Comparison of ENCODE assay signal across 28 cellular contexts in the genomic region with DNA sequence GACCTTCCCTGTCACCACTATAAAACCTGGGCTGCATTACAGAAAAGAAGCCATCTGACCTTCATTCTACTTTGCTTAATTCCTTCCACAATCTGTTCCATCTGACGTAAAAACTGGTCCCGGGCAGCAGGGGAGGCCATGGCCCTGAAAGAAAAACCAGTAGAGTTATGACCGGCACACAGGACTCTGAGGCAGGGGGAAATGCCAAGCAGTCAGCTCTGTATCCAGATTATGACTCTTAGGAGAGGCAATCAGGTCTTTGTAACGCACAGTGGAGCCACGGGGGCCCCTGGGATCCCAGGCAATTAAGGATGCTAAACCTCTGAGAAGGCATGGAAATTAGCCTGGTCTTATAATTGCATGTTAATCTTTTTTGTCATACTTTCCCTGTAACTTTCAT.
"Had no signal": no experiment of that assay in that cellular context is flagged by ENCODE, and none has a peak within 500 bp of the region (broad histone marks: within the 10 kb centered on the region; RNA-seq: fewer than 3 reads in every experiment).

No MANE protein-coding gene starts in this region.

- H3K79me2 ChIP-seq: parathyroid adenoma had no signal

- H3K27me3 ChIP-seq: cardiac muscle cell, colonic mucosa, foreskin keratinocyte, heart right ventricle, left lung, spleen, transverse colon had no signal

- H3K27ac ChIP-seq: cardiac muscle cell, colonic mucosa, foreskin keratinocyte, left lung, parathyroid adenoma, psoas muscle, spleen, transverse colon had no signal

- H3K4me3 Mint-ChIP-seq: activated CD8-positive, alpha-beta T cell treated with anti-CD3 and anti-CD28 coated beads for 36 hours; activated naive CD4-positive, alpha-beta T cell treated with anti-CD3 and anti-CD28 coated beads, Interleukin-2, amount 50 U/mL, for 24 hours; activated naive CD8-positive, alpha-beta T cell treated with anti-CD3 and anti-CD28 coated beads, Interleukin-2, amount 50 U/mL, for 24 hours; activated T-cell treated with anti-CD3 and anti-CD28 coated beads, Interleukin-2, amount 50 U/mL, for 4 hours; activated T-helper 17 cell treated with anti-CD3 and anti-CD28 coated beads, Interleukin-2, amount 50 U/mL, for 72 hours; naive thymus-derived CD4-positive, alpha-beta T cell; neural crest cell; T-helper 17 cell; WTC11 had no signal

- H3K9me3 Mint-ChIP-seq: activated naive CD4-positive, alpha-beta T cell treated with anti-CD3 and anti-CD28 coated beads, Interleukin-2, amount 50 U/mL, for 24 hours; activated naive CD8-positive, alpha-beta T cell treated with anti-CD3 and anti-CD28 coated beads, Interleukin-2, amount 50 U/mL, for 24 hours; activated T-cell treated with anti-CD3 and anti-CD28 coated beads, Interleukin-2, amount 50 U/mL, for 4 hours; neural crest cell; WTC11 had no signal

- H3K4me1 Mint-ChIP-seq: activated T-helper 17 cell treated with anti-CD3 and anti-CD28 coated beads, Interleukin-2, amount 50 U/mL, for 72 hours; neural crest cell had no signal

- H3K27me3 Mint-ChIP-seq: activated CD8-positive, alpha-beta T cell treated with anti-CD3 and anti-CD28 coated beads for 36 hours; activated naive CD4-positive, alpha-beta T cell treated with anti-CD3 and anti-CD28 coated beads, Interleukin-2, amount 50 U/mL, for 24 hours; activated naive CD8-positive, alpha-beta T cell treated with anti-CD3 and anti-CD28 coated beads, Interleukin-2, amount 50 U/mL, for 24 hours; activated T-helper 17 cell treated with anti-CD3 and anti-CD28 coated beads, Interleukin-2, amount 50 U/mL, for 72 hours; naive thymus-derived CD4-positive, alpha-beta T cell; T-helper 17 cell had no signal

- H3K27ac Mint-ChIP-seq: activated CD8-positive, alpha-beta T cell treated with anti-CD3 and anti-CD28 coated beads for 36 hours; activated naive CD4-positive, alpha-beta T cell treated with anti-CD3 and anti-CD28 coated beads, Interleukin-2, amount 50 U/mL, for 24 hours; activated naive CD8-positive, alpha-beta T cell treated with anti-CD3 and anti-CD28 coated beads, Interleukin-2, amount 50 U/mL, for 24 hours; activated T-helper 17 cell treated with anti-CD3 and anti-CD28 coated beads, Interleukin-2, amount 50 U/mL, for 72 hours; T-helper 17 cell; WTC11 had no signal

- H3K9ac ChIP-seq: parathyroid adenoma had no signal

- H2AFZ ChIP-seq: parathyroid adenoma had no signal

- H3K4me3 ChIP-seq: cardiac muscle cell, colonic mucosa, heart right ventricle, left lung, psoas muscle, spleen, transverse colon had no signal

- DNase-seq: activated CD4-positive, alpha-beta T cell treated with anti-CD3 and anti-CD28 coated beads, Interleukin-2, amount 50 U/mL, for 1 hour; activated CD8-positive, alpha-beta T cell treated with anti-CD3 and anti-CD28 coated beads for 36 hours; activated naive CD8-positive, alpha-beta T cell treated with anti-CD3 and anti-CD28 coated beads, Interleukin-2, amount 50 U/mL, for 24 hours; activated T-cell treated with anti-CD3 and anti-CD28 coated beads, Interleukin-2, amount 50 U/mL, for 4 hours; anterior cingulate cortex; cerebellar nuclear complex; colonic mucosa; effector CD8-positive, alpha-beta T cell; foreskin keratinocyte; heart right ventricle; kidney glomerular epithelial cell; left lung; naive thymus-derived CD4-positive, alpha-beta T cell; occipital lobe; psoas muscle; right cardiac atrium; spleen; stimulated activated naive CD4-positive, alpha-beta T cell treated with Interleukin-2 at 50 U/mL for 16 hours; T-helper 17 cell; T1000; transverse colon had no signal

- H3K9me3 ChIP-seq: colonic mucosa, heart right ventricle, left lung, psoas muscle, spleen, transverse colon had no signal

- H3K4me1 ChIP-seq: colonic mucosa, foreskin keratinocyte, left lung, parathyroid adenoma, spleen, transverse colon had no signal

- ATAC-seq: activated CD8-positive, alpha-beta T cell treated with anti-CD3 and anti-CD28 coated beads for 36 hours; activated naive CD8-positive, alpha-beta T cell treated with anti-CD3 and anti-CD28 coated beads, Interleukin-2, amount 50 U/mL, for 24 hours; activated T-cell treated with anti-CD3 and anti-CD28 coated beads, Interleukin-2, amount 50 U/mL, for 4 hours; activated T-helper 17 cell treated with anti-CD3 and anti-CD28 coated beads, Interleukin-2, amount 50 U/mL, for 72 hours; esophagus mucosa; foreskin keratinocyte; left lung; naive thymus-derived CD4-positive, alpha-beta T cell; T-helper 17 cell; WTC11 had no signal
